Comparison of ENCODE assay signal across 2 cellular contexts in the genomic region with DNA sequence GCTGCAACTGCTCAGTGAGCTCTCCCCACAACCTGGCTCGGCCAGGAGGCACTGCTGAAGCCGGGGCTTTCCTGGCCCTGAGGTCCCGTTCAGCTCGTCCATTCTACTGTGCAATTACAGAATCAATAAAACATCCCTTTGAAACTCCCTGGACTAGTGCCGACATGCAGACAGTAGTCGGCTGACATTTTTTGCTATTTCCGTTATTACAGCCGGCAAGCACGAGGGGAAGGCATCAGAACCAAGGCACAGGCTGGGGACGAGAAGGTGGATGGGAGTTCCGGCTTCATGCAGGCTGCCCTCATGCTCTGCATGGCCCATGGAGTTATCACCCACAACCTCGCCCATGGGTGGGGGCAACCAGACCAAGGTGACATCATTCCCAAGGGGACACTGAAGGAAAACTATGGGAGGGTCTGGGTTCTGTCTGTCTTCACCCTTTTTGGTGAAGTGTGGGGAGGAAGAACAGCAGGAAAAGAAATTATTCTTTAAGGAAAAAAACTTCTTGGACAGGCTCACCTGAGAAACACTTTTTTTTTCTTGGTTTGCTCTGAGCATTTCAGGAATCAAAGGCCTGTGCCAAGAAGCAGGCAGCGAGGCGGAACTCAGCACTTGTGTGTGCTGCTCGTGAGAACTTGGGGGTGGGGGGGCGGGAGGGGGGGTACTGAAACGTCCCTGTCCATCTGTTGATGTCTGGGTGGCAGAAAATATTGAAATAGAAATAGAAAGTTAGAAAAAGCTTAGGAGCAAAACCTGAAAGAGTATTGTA.
A peak's percentile ranks its signal among the peaks of the same experiment; 100 is the strongest.
TF ChIP-seq lines count a peak whose summit lies in the region.

No MANE protein-coding gene starts in this region.

TF ChIP-seq in liver, 16 proteins besides CTCF, POLR2A, EP300 and RAD21:
- TF ChIP-seq HNF4A (conservative IDR thresholded peaks at IDR 0.05) = peak; percentile 45 to 61
- TF ChIP-seq YY1 (IDR thresholded peaks at IDR 0.05) = peak; percentile 87
- peak; percentile 25 to 35 for TF ChIP-seq RXRA (IDR thresholded peaks at IDR 0.05)
- TF ChIP-seq NR2F2 (IDR thresholded peaks at IDR 0.05) = no peak
- no peak for TF ChIP-seq SP1 (IDR thresholded peaks at IDR 0.05)
- peak in 1 of 2 donors; percentile 13 for TF ChIP-seq GABPA (IDR thresholded peaks at IDR 0.05 in 1 of 2, conservative IDR thresholded peaks at IDR 0.05 in 1 of 2)
- no peak for TF ChIP-seq FOXA1 (IDR thresholded peaks at IDR 0.05)
- TF ChIP-seq, protein P1, sequence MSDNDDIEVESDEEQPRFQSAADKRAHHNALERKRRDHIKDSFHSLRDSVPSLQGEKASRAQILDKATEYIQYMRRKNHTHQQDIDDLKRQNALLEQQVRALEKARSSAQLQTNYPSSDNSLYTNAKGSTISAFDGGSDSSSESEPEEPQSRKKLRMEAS (IDR thresholded peaks at IDR 0.05) = peak; percentile 72

TF ChIP-seq in HepG2, 621 proteins besides CTCF, POLR2A, EP300 and RAD21:
- TF ChIP-seq, protein P2, sequence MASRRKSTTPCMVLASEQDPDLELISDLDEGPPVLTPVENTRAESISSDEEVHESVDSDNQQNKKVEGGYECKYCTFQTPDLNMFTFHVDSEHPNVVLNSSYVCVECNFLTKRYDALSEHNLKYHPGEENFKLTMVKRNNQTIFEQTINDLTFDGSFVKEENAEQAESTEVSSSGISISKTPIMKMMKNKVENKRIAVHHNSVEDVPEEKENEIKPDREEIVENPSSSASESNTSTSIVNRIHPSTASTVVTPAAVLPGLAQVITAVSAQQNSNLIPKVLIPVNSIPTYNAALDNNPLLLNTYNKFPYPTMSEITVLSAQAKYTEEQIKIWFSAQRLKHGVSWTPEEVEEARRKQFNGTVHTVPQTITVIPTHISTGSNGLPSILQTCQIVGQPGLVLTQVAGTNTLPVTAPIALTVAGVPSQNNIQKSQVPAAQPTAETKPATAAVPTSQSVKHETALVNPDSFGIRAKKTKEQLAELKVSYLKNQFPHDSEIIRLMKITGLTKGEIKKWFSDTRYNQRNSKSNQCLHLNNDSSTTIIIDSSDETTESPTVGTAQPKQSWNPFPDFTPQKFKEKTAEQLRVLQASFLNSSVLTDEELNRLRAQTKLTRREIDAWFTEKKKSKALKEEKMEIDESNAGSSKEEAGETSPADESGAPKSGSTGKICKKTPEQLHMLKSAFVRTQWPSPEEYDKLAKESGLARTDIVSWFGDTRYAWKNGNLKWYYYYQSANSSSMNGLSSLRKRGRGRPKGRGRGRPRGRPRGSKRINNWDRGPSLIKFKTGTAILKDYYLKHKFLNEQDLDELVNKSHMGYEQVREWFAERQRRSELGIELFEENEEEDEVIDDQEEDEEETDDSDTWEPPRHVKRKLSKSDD (CRISPR knock-in tag; IDR thresholded peaks at IDR 0.05; ENCODE audit: low read depth) = no peak
- TF ChIP-seq CBFB (CRISPR knock-in tag; IDR thresholded peaks at IDR 0.05) = no peak
- no peak for TF ChIP-seq ZNF644 (CRISPR knock-in tag; IDR thresholded peaks at IDR 0.05; ENCODE audit: low read depth)
- no peak for TF ChIP-seq ZNF331 (CRISPR knock-in tag; IDR thresholded peaks at IDR 0.05)
- TF ChIP-seq, protein P3, sequence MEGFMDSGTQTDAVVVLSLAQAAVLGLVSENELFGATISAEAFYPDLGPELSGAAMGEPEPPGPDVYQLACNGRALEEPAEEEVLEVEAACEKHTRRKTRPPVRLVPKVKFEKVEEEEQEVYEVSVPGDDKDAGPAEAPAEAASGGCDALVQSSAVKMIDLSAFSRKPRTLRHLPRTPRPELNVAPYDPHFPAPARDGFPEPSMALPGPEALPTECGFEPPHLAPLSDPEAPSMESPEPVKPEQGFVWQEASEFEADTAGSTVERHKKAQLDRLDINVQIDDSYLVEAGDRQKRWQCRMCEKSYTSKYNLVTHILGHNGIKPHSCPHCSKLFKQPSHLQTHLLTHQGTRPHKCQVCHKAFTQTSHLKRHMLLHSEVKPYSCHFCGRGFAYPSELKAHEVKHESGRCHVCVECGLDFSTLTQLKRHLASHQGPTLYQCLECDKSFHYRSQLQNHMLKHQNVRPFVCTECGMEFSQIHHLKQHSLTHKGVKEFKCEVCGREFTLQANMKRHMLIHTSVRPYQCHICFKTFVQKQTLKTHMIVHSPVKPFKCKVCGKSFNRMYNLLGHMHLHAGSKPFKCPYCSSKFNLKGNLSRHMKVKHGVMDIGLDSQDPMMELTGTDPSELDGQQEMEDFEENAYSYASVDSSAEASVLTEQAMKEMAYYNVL (CRISPR knock-in tag; IDR thresholded peaks at IDR 0.05; ENCODE audit: borderline replicate concordance) = no peak
- no peak for TF ChIP-seq CHD4 (IDR thresholded peaks at IDR 0.05; ENCODE audit: borderline replicate concordance, low read length)
TF ChIP-seq in HepG2: peak in this region for 0.
